Comparison of ENCODE assay signal across 1 cellular context in the genomic region with DNA sequence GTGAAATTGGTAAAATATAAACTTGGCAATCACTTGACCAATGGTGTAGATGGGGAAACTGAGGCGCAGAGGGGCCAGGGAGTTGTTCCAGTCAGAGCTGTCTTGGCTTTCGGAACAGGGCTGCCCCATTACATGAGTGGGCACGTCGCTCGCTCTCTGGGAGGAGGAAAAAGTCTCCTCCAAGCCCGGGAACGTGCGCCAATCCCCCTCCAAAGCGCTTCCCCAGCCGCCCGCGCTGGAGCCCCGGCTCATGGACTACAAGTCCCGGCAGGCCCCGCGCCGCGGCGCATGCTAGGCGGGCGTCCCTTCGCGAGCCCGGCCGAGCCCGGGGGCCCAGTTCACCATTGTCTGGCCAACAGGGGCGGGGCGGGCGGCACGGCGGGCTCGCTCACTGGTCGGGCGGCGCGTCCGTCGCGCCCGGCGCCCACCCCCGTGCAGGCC.
TF ChIP-seq lines count a peak whose summit lies in the region.

No MANE protein-coding gene starts in this region.

TF ChIP-seq in H1, 55 proteins besides CTCF, POLR2A, EP300 and RAD21:
- TF ChIP-seq RNF2 (IDR thresholded peaks at IDR 0.05; ENCODE audit: borderline replicate concordance, low read depth, low read length, missing control alignments, poor library complexity, severe bottlenecking), result no peak
- TF ChIP-seq CHD2 (IDR thresholded peaks at IDR 0.05; ENCODE audit: low read length), result no peak
- TF ChIP-seq TBP (IDR thresholded peaks at IDR 0.05; ENCODE audit: low read depth, low read length), result no peak
- no peak; the same call in 1 of the 2 replicates for TF ChIP-seq RBBP5 (IDR thresholded peaks at IDR 0.05; ENCODE audit: borderline replicate concordance, low read depth, low read length)
- no peak for TF ChIP-seq CREB1 (IDR thresholded peaks at IDR 0.05)
- TF ChIP-seq EZH2 (IDR thresholded peaks at IDR 0.05; ENCODE audit: low read depth, low read length, severe bottlenecking), result no peak
- TF ChIP-seq TAF7 (optimal IDR thresholded peaks at IDR 0.05; ENCODE audit: borderline replicate concordance, low read depth, low read length), result no peak
- no peak for TF ChIP-seq CBX8 (IDR thresholded peaks at IDR 0.05; ENCODE audit: borderline replicate concordance, low read depth, low read length)
- TF ChIP-seq NANOG (IDR thresholded peaks at IDR 0.05; ENCODE audit: insufficient read depth, low read depth, low read length, poor library complexity, severe bottlenecking), result no peak
- TF ChIP-seq POLR2AphosphoS5 (IDR thresholded peaks at IDR 0.05; ENCODE audit: low read depth, low read length), result no peak
- no peak for TF ChIP-seq CHD1 (IDR thresholded peaks at IDR 0.05; ENCODE audit: low read depth, low read length)
- TF ChIP-seq, protein P1, sequence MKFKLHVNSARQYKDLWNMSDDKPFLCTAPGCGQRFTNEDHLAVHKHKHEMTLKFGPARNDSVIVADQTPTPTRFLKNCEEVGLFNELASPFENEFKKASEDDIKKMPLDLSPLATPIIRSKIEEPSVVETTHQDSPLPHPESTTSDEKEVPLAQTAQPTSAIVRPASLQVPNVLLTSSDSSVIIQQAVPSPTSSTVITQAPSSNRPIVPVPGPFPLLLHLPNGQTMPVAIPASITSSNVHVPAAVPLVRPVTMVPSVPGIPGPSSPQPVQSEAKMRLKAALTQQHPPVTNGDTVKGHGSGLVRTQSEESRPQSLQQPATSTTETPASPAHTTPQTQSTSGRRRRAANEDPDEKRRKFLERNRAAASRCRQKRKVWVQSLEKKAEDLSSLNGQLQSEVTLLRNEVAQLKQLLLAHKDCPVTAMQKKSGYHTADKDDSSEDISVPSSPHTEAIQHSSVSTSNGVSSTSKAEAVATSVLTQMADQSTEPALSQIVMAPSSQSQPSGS (IDR thresholded peaks at IDR 0.05; ENCODE audit: low read length), result no peak
- TF ChIP-seq, protein P2, sequence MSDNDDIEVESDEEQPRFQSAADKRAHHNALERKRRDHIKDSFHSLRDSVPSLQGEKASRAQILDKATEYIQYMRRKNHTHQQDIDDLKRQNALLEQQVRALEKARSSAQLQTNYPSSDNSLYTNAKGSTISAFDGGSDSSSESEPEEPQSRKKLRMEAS (IDR thresholded peaks at IDR 0.05), result peak; percentile 54; the same call in 1 of the 2 replicates
- TF ChIP-seq CEBPB (IDR thresholded peaks at IDR 0.05; ENCODE audit: low read depth, low read length), result no peak
- TF ChIP-seq KDM1A (IDR thresholded peaks at IDR 0.05; ENCODE audit: borderline replicate concordance, low read length), result no peak
- no peak for TF ChIP-seq JUND (IDR thresholded peaks at IDR 0.05; ENCODE audit: low read length)
- 0 out of 2 replicates have a peak, but pooled peaks have one; percentile 50 for TF ChIP-seq SP1 (IDR thresholded peaks at IDR 0.05; ENCODE audit: low read depth, low read length)
- TF ChIP-seq TCF12 (IDR thresholded peaks at IDR 0.05; ENCODE audit: low read depth, low read length), result no peak
- no peak for TF ChIP-seq KDM5A (IDR thresholded peaks at IDR 0.05; ENCODE audit: low read length)
- no peak for TF ChIP-seq RXRA (IDR thresholded peaks at IDR 0.05; ENCODE audit: insufficient read depth, low read depth, low read length)
- TF ChIP-seq, protein P3, sequence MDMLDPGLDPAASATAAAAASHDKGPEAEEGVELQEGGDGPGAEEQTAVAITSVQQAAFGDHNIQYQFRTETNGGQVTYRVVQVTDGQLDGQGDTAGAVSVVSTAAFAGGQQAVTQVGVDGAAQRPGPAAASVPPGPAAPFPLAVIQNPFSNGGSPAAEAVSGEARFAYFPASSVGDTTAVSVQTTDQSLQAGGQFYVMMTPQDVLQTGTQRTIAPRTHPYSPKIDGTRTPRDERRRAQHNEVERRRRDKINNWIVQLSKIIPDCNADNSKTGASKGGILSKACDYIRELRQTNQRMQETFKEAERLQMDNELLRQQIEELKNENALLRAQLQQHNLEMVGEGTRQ (IDR thresholded peaks at IDR 0.05; ENCODE audit: low read length), result no peak
- TF ChIP-seq SUZ12 (IDR thresholded peaks at IDR 0.05; ENCODE audit: low read length), result no peak
- TF ChIP-seq EGR1 (IDR thresholded peaks at IDR 0.05; ENCODE audit: borderline replicate concordance, low read depth, low read length), result no peak
- TF ChIP-seq JUN (IDR thresholded peaks at IDR 0.05; ENCODE audit: low read depth, low read length), result no peak
- peak; percentile 14; the same call in 1 of the 2 replicates for TF ChIP-seq SP2 (IDR thresholded peaks at IDR 0.05; ENCODE audit: low read length)
- TF ChIP-seq SIX5 (IDR thresholded peaks at IDR 0.05; ENCODE audit: low read depth, low read length), result peak; percentile 53
